Comparison of ENCODE assay signal across 21 cellular contexts in genomic region chrX:48892896-48893295, GRCh38. TPM values are rescaled to one million over a fixed set of nuclear protein-coding genes. Genes with fewer than 3 reads are reported as not detected.
"Had no signal": no experiment of that assay in that cellular context is flagged by ENCODE, and none has a peak within 500 bp of the region (broad histone marks: within the 10 kb centered on the region; RNA-seq: fewer than 3 reads in every experiment).

No MANE protein-coding gene starts in this region.

- H3K9me3 Mint-ChIP-seq: activated T-helper 17 cell treated with anti-CD3 and anti-CD28 coated beads, Interleukin-2, amount 50 U/mL, for 72 hours; dendritic cell treated with granulocyte-macrophage colony-stimulating factor and Interleukin-4, amounts not matched to agents 40 ng/mL and 50 ng/mL, for 4 days had no signal

- H3K27ac Mint-ChIP-seq: activated T-helper 17 cell treated with anti-CD3 and anti-CD28 coated beads, Interleukin-2, amount 50 U/mL, for 72 hours; dendritic cell treated with granulocyte-macrophage colony-stimulating factor and Interleukin-4, amounts not matched to agents 40 ng/mL and 50 ng/mL, for 4 days had no signal

- DNase-seq: activated CD4-positive, alpha-beta T cell treated with anti-CD3 and anti-CD28 coated beads, Interleukin-2, amount 50 U/mL, for 48 hours; activated naive CD4-positive, alpha-beta T cell; brain microvascular endothelial cell; caudate nucleus; effector CD4-positive, alpha-beta T cell; heart left ventricle; left cardiac atrium; mesenchymal stem cell; psoas muscle; spleen; stimulated activated CD4-positive, alpha-beta T cell treated with anti-CD3 and anti-CD28 coated beads, Interleukin-4, amount 100 ng/mL, for 1 hour; stimulated activated naive CD4-positive, alpha-beta T cell; testis; trophoblast cell; WERI-Rb-1 had no signal

- ATAC-seq: activated T-helper 17 cell treated with anti-CD3 and anti-CD28 coated beads, Interleukin-2, amount 50 U/mL, for 72 hours; heart left ventricle; left cardiac atrium; psoas muscle had no signal

- H3K27ac ChIP-seq: brain microvascular endothelial cell, heart left ventricle, ovary, psoas muscle, right atrium auricular region, testis, vagina, WERI-Rb-1 had no signal

- H3K27me3 Mint-ChIP-seq: activated T-helper 17 cell treated with anti-CD3 and anti-CD28 coated beads, Interleukin-2, amount 50 U/mL, for 72 hours had no signal

- H3K4me3 Mint-ChIP-seq: dendritic cell treated with granulocyte-macrophage colony-stimulating factor and Interleukin-4, amounts not matched to agents 40 ng/mL and 50 ng/mL, for 4 days had no signal

RNA-seq across cellular contexts. Expression of gene PCSK1N, which starts 57.5 kb away (rescaled TPM):
- total RNA-seq: fibroblast of villous mesenchyme had no signal
- polyA plus RNA-seq: heart left ventricle, psoas muscle had no signal
